9 cellular contexts compared by ENCODE assay signal in genomic region chr6:89952696-89953095, GRCh38. TPM values are rescaled to one million over a fixed set of nuclear protein-coding genes. Genes with fewer than 3 reads are reported as not detected.
DNase-seq lines count a peak whose midpoint lies in the region; ATAC-seq, FAIRE-seq and TF ChIP-seq lines count a peak whose summit lies in the region.
"Had no signal": no experiment of that assay in that cellular context is flagged by ENCODE, and none has a peak within 500 bp of the region (broad histone marks: within the 10 kb centered on the region; RNA-seq: fewer than 3 reads in every experiment).

No MANE protein-coding gene starts in this region.

- no peak for TF ChIP-seq EP300 in K562 (IDR thresholded peaks at IDR 0.05; ENCODE audit: low read length)

- no peaks in the 10 kb centered on the region for H3K4me1 ChIP-seq in HEK293 (ENCODE audit: control insufficient read depth, insufficient read depth, low read length)
- H3K4me1 ChIP-seq in K562 (replicated peaks in 1 of 2; ENCODE audit: control insufficient read depth in 2 of 2, insufficient read depth in 2 of 2, low read length in 2 of 2), result peaks cover 0 to 3% of the 10 kb centered on the region in 2 experiments; a peak in 1 of 5 replicates

- H3K4me2 ChIP-seq in K562 (ENCODE audit: insufficient read depth, low read length), result no peak overlapping the region

- CTCF ChIA-PET in HEK293 (lab: Yijun Ruan, JAX) (interaction anchor here (0.6 to 1.9 kb wide), 5 partner anchors 8 to 526 kb away, joined by 3 to 16 read pairs (median 4); no protein-coding TSS in a partner anchor), K562 (lab: Yijun Ruan, JAX; ENCODE audit: low intra/inter-chr PET ratio) (interaction anchor here (1.1 kb wide), 1 partner anchor 12 kb away, joined by 7 read pairs; no protein-coding TSS in a partner anchor)

- TF ChIP-seq POLR2A in K562 (conservative IDR thresholded peaks at IDR 0.05) (no peak), H54 (IDR thresholded peaks at IDR 0.05; ENCODE audit: low read depth, low read length) (no peak)

- no peak overlapping the region for H2AFZ ChIP-seq in K562 (ENCODE audit: low read depth, low read length)

- POLR2A ChIA-PET in HEK293 (lab: Yijun Ruan, JAX), result no interaction called here
- POLR2A ChIA-PET in K562 (lab: Yijun Ruan, JAX), result interaction anchor here (0.7 to 1.0 kb wide), 4 partner anchors 13 to 47 kb away, joined by 3 read pairs; no protein-coding TSS in a partner anchor

- H3K9me3 ChIP-seq in HEK293 (ENCODE audit: control insufficient read depth, insufficient read depth, low read depth, low read length) (no peaks in the 10 kb centered on the region), K562 (replicated peaks; ENCODE audit: control insufficient read depth, insufficient read depth, low read depth, low read length) (no peaks in the 10 kb centered on the region)

- H3K27me3 ChIP-seq in K562 (ENCODE audit: control insufficient read depth in 2 of 2, insufficient read depth in 2 of 2, low read length in 2 of 2), result peaks cover 3 to 20% of the 10 kb centered on the region in 2 experiments; a peak in 3 of 5 replicates

- H3K36me3 ChIP-seq in HEK293 (ENCODE audit: control insufficient read depth in 2 of 2, insufficient read depth in 1 of 2, low read length in 2 of 2) (peaks cover 0 to 17% of the 10 kb centered on the region in 2 experiments; a peak in 1 of 3 replicates), K562 (ENCODE audit: control insufficient read depth, insufficient read depth, low read length) (no peaks in the 10 kb centered on the region)

- no peak overlapping the region for H3K4me3 ChIP-seq in HEK293 (ENCODE audit: low read depth, low read length)
- H3K4me3 ChIP-seq in K562, result no peak overlapping the region

- 15% methylated on average over 4 of the region's 4 CpGs for WGBS in K562 (ENCODE audit: insufficient coverage, low coverage, missing lambda C conversion rate)

- TF ChIP-seq RAD21 in K562 (CRISPR knock-in tag; conservative IDR thresholded peaks at IDR 0.05 in 1 of 2, IDR thresholded peaks at IDR 0.05 in 1 of 2), result no peak

- no TSS peak for BruUV-seq in K562 (replicated peaks; lab: Mats Ljungman, UMichigan)

- no peaks in the 10 kb centered on the region for H3K79me2 ChIP-seq in K562 (ENCODE audit: control insufficient read depth, insufficient read depth, low read length)

- DNase-seq in T-helper 2 cell, result peak in 4 of 5 experiments; percentile 13 to 95 (median 58)
- no peak for DNase-seq in K562 (ENCODE audit: extremely low read depth in 1 of 4, low spot score in 3 of 4)
- DNase-seq in stimulated activated CD8-positive, alpha-beta memory T cell treated with anti-CD3 and anti-CD28 coated beads, Interleukin-15, amount 100 ng/mL, for 48 hours (ENCODE audit: low read depth in 2 of 2), result peak; percentile 37 to 41
- DNase-seq in NCI-H510A (lab: John Stamatoyannopoulos, UW), result no peak
- DNase-seq in H54 (ENCODE audit: insufficient read length, low spot score), result no peak
- DNase-seq in T1000 (lab: John Stamatoyannopoulos, UW), result no peak
- no peak for DNase-seq in posterior vena cava (ENCODE audit: low spot score)

- no peak overlapping the region for H3K27ac ChIP-seq in HEK293 (ENCODE audit: extremely low read depth, low read depth, low read length)
- no peak overlapping the region for H3K27ac ChIP-seq in K562 (ENCODE audit: extremely low read depth, low read depth, low read length)

- TF ChIP-seq CTCF in HEK293 (tag by site-specific recombination; IDR thresholded peaks at IDR 0.05) (no peak), K562 (IDR thresholded peaks at IDR 0.05 in 2 of 3, conservative IDR thresholded peaks at IDR 0.05 in 1 of 3; ENCODE audit: insufficient read depth in 2 of 3, low read depth in 1 of 3, low read length in 3 of 3) (no peak)

- H3K9ac ChIP-seq in K562 (ENCODE audit: insufficient read depth in 1 of 2, low read depth in 2 of 2, low read length in 2 of 2), result no peak overlapping the region

- FAIRE-seq in K562 (lab: Jason Lieb, UNC), result peak; percentile 23
- FAIRE-seq in H54 (lab: Jason Lieb, UNC), result no peak

- in situ Hi-C loops in K562 (cut with MboI), result no loop called here

- H4K20me1 ChIP-seq in K562 (replicated peaks; ENCODE audit: control insufficient read depth, insufficient read depth, low read length), result no peaks in the 10 kb centered on the region

- no peak for ATAC-seq in K562

- H3K9me1 ChIP-seq in K562 (ENCODE audit: control insufficient read depth, insufficient read depth, low read length), result no peaks in the 10 kb centered on the region

- intact Hi-C loops in K562 (cut with micrococcal nuclease), result no loop called here
- intact Hi-C loops in posterior vena cava (cut with DNase I), result loop anchor here in 1 of 2 donors (10.0 kb wide), 1 partner anchor 432 kb away; no protein-coding TSS in a partner anchor

TF ChIP-seq in HEK293, 187 proteins besides CTCF, POLR2A, EP300 and RAD21:
- TF ChIP-seq ZBTB44 (tag by site-specific recombination; IDR thresholded peaks at IDR 0.05), result peak; percentile 15; the same call in 1 of the 2 replicates
- no peak for TF ChIP-seq ZNF521 (tag by site-specific recombination; IDR thresholded peaks at IDR 0.05)

TF ChIP-seq in K562, 482 proteins besides CTCF, POLR2A, EP300 and RAD21:
- TF ChIP-seq MCM7 (IDR thresholded peaks at IDR 0.05) (no peak), NR2C1 (IDR thresholded peaks at IDR 0.05) (no peak), NR2C1 (tag; IDR thresholded peaks at IDR 0.05) (no peak), CBX8 (IDR thresholded peaks at IDR 0.05; ENCODE audit: borderline replicate concordance, extremely low read depth, low read depth, low read length, poor library complexity, severe bottlenecking) (no peak), MAFK (IDR thresholded peaks at IDR 0.05; ENCODE audit: low read length) (no peak), E2F3 (CRISPR knock-in tag; IDR thresholded peaks at IDR 0.05) (no peak), HMG20A (CRISPR knock-in tag; conservative IDR thresholded peaks at IDR 0.05) (no peak), RHOXF2B (CRISPR knock-in tag; conservative IDR thresholded peaks at IDR 0.05) (no peak), THAP7 (CRISPR knock-in tag; IDR thresholded peaks at IDR 0.05) (no peak), ZNF217 (CRISPR knock-in tag; IDR thresholded peaks at IDR 0.05) (no peak), BRCA1 (IDR thresholded peaks at IDR 0.05) (no peak), BRCA1 (CRISPR knock-in tag; IDR thresholded peaks at IDR 0.05) (no peak), SRSF1 (IDR thresholded peaks at IDR 0.05; ENCODE audit: low read depth, low read length) (no peak)

RNA-seq across cellular contexts. Expression of gene GJA10, which starts 58.4 kb away (rescaled TPM):
- total RNA-seq in K562 (2011; cell fraction: chromatin; rRNA removed; ENCODE audit: low replicate concordance), result not detected in 2 replicates
- not detected in 2 replicates for total RNA-seq in K562 (2011; cell fraction: nucleolus; rRNA removed)
- not detected in 2 replicates for total RNA-seq in K562 (2011; cell fraction: nucleoplasm; rRNA removed)
- not detected in 2 replicates for total RNA-seq in K562 (2014; rRNA removed)
- not detected in 2 replicates for total RNA-seq in K562 (2014; rRNA removed; fragmentation: Illumina TruSeq; extraction: Trizol)
- total RNA-seq in K562 (2015; rRNA removed; fragmentation: Illumina TruSeq; extraction: Trizol), result not detected in 2 replicates
- not detected in 2 replicates for total RNA-seq in K562 (2021)
- polyA plus RNA-seq in K562 (2011; rRNA removed), result not detected in 2 replicates
- polyA plus RNA-seq in K562 (2011; cell fraction: cytosol; rRNA removed), result not detected in 2 replicates
- not detected in 2 replicates for polyA plus RNA-seq in K562 (2011; cell fraction: nucleus; rRNA removed)
- polyA plus RNA-seq in K562 (2012), result not detected in 2 replicates
- not detected in 2 replicates for polyA plus RNA-seq in K562 (2014; fragmentation: Illumina TruSeq; extraction: Trizol)
- not detected for polyA plus RNA-seq in K562 (2014; fragmentation: Nextera tagmentation; extraction: Ambion mirVana)
- not detected in 2 replicates for polyA plus RNA-seq in K562 (2014; rRNA removed)
- polyA minus RNA-seq in K562 (2011; rRNA and poly(A)+ RNA removed), result not detected in 2 replicates
- polyA minus RNA-seq in K562 (2011; cell fraction: cytosol; rRNA and poly(A)+ RNA removed), result not detected in 2 replicates
- polyA minus RNA-seq in K562 (2011; cell fraction: nucleus; rRNA and poly(A)+ RNA removed), result not detected in 2 replicates
- total RNA-seq in posterior vena cava, result not detected
- total RNA-seq: dermis microvascular lymphatic vessel endothelial cell had no signal

Comparison
In these comparisons a context has a peak if more than half of its experiments do, and no peak if none do; other contexts are left out.
1. DNase-seq: peak in T-helper 2 cell (4 of 5) and stimulated activated CD8-positive, alpha-beta memory T cell treated with anti-CD3 and anti-CD28 coated beads, Interleukin-15, amount 100 ng/mL, for 48 hours (2 of 2); none in K562 (0 of 4), NCI-H510A (single experiment), H54 (single experiment), T1000 (single experiment) and posterior vena cava (single experiment).